In genomic region chr2:176182671-176183070, GRCh38 we compare ENCODE assay signal across 2 cellular contexts.
TF ChIP-seq lines count a peak whose summit lies in the region.

No MANE protein-coding gene starts in this region.

TF ChIP-seq in K562, 482 proteins besides CTCF, POLR2A, EP300 and RAD21:
- TF ChIP-seq UBTF (IDR thresholded peaks at IDR 0.05; ENCODE audit: borderline replicate concordance in 1 of 2, low read depth in 2 of 2, low read length in 2 of 2) = no peak
- TF ChIP-seq TFE3 (CRISPR knock-in tag; IDR thresholded peaks at IDR 0.05) = peak; percentile 29; the same call in 1 of the 2 replicates
TF ChIP-seq in K562: peak in this region for 1.

TF ChIP-seq in H1, 55 proteins besides CTCF, POLR2A, EP300 and RAD21:
- no peak for TF ChIP-seq KDM4A (IDR thresholded peaks at IDR 0.05; ENCODE audit: low read depth, low read length, severe bottlenecking)
- no peak for TF ChIP-seq SIX5 (IDR thresholded peaks at IDR 0.05; ENCODE audit: low read depth, low read length)
- no peak for TF ChIP-seq RNF2 (IDR thresholded peaks at IDR 0.05; ENCODE audit: borderline replicate concordance, low read depth, low read length, missing control alignments, poor library complexity, severe bottlenecking)
- no peak for TF ChIP-seq EGR1 (IDR thresholded peaks at IDR 0.05; ENCODE audit: borderline replicate concordance, low read depth, low read length)
- peak; percentile 29 for TF ChIP-seq EZH2 (IDR thresholded peaks at IDR 0.05; ENCODE audit: low read depth, low read length, severe bottlenecking)
- TF ChIP-seq RFX5 (IDR thresholded peaks at IDR 0.05; ENCODE audit: borderline replicate concordance, low read depth, low read length) = no peak
